In the genomic region with DNA sequence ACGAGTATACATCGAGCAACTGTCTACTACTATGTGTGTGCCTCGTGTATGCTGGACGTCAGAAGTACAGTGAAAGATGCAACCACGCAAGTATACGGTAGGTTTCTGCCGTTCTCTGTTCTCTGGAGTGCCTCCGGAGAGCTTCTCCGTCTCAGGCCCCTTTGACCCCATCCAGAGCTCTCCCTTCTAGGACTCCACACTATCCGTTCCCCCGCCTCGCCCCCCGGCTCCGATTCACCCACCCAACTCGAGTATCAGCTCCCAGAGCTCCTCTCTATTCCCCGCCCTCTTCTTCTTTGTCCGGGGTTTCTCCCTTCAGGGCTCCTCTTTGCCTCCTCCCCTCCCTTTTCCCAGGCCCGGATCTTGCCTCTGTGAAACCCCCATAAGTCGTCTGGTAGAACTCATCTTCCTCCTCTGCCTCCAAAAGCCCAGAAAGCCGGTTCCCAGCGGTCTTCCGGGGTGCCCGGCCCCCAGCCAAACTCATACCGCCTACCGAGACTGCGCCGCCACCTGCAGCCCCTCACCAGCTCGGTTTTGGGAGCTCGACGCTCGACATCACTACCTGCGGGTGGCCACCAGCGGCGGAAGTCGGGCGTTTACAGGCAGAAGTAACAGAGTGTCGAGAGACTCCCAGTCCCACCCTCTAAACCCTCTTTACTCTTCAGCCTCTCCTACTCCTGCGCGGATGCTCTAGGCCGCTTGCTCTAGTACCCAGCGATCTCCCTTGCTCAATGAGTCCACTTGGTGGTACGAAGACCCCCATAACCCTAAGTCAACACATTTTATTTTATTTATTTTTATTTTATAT, we compare ENCODE assay signal across 1 cellular context.
TF ChIP-seq lines count a peak whose summit lies in the region.

A gene with protein sequence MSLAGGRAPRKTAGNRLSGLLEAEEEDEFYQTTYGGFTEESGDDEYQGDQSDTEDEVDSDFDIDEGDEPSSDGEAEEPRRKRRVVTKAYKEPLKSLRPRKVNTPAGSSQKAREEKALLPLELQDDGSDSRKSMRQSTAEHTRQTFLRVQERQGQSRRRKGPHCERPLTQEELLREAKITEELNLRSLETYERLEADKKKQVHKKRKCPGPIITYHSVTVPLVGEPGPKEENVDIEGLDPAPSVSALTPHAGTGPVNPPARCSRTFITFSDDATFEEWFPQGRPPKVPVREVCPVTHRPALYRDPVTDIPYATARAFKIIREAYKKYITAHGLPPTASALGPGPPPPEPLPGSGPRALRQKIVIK (minus strand): TSS at position 560 of the 808 bp plus-strand sequence. CDS start 76 bp downstream, at position 484.

TF ChIP-seq in GM12878, 131 proteins besides CTCF, POLR2A, EP300 and RAD21 (continued from another document):
- TF ChIP-seq, protein P1, sequence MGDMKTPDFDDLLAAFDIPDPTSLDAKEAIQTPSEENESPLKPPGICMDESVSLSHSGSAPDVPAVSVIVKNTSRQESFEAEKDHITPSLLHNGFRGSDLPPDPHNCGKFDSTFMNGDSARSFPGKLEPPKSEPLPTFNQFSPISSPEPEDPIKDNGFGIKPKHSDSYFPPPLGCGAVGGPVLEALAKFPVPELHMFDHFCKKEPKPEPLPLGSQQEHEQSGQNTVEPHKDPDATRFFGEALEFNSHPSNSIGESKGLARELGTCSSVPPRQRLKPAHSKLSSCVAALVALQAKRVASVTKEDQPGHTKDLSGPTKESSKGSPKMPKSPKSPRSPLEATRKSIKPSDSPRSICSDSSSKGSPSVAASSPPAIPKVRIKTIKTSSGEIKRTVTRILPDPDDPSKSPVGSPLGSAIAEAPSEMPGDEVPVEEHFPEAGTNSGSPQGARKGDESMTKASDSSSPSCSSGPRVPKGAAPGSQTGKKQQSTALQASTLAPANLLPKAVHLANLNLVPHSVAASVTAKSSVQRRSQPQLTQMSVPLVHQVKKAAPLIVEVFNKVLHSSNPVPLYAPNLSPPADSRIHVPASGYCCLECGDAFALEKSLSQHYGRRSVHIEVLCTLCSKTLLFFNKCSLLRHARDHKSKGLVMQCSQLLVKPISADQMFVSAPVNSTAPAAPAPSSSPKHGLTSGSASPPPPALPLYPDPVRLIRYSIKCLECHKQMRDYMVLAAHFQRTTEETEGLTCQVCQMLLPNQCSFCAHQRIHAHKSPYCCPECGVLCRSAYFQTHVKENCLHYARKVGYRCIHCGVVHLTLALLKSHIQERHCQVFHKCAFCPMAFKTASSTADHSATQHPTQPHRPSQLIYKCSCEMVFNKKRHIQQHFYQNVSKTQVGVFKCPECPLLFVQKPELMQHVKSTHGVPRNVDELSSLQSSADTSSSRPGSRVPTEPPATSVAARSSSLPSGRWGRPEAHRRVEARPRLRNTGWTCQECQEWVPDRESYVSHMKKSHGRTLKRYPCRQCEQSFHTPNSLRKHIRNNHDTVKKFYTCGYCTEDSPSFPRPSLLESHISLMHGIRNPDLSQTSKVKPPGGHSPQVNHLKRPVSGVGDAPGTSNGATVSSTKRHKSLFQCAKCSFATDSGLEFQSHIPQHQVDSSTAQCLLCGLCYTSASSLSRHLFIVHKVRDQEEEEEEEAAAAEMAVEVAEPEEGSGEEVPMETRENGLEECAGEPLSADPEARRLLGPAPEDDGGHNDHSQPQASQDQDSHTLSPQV (IDR thresholded peaks at IDR 0.05): no peak
- TF ChIP-seq, protein P2, sequence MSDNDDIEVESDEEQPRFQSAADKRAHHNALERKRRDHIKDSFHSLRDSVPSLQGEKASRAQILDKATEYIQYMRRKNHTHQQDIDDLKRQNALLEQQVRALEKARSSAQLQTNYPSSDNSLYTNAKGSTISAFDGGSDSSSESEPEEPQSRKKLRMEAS (IDR thresholded peaks at IDR 0.05; ENCODE audit: low read depth, low read length): peak; percentile 47; the same call in 1 of the 2 replicates
- TF ChIP-seq, protein P3, sequence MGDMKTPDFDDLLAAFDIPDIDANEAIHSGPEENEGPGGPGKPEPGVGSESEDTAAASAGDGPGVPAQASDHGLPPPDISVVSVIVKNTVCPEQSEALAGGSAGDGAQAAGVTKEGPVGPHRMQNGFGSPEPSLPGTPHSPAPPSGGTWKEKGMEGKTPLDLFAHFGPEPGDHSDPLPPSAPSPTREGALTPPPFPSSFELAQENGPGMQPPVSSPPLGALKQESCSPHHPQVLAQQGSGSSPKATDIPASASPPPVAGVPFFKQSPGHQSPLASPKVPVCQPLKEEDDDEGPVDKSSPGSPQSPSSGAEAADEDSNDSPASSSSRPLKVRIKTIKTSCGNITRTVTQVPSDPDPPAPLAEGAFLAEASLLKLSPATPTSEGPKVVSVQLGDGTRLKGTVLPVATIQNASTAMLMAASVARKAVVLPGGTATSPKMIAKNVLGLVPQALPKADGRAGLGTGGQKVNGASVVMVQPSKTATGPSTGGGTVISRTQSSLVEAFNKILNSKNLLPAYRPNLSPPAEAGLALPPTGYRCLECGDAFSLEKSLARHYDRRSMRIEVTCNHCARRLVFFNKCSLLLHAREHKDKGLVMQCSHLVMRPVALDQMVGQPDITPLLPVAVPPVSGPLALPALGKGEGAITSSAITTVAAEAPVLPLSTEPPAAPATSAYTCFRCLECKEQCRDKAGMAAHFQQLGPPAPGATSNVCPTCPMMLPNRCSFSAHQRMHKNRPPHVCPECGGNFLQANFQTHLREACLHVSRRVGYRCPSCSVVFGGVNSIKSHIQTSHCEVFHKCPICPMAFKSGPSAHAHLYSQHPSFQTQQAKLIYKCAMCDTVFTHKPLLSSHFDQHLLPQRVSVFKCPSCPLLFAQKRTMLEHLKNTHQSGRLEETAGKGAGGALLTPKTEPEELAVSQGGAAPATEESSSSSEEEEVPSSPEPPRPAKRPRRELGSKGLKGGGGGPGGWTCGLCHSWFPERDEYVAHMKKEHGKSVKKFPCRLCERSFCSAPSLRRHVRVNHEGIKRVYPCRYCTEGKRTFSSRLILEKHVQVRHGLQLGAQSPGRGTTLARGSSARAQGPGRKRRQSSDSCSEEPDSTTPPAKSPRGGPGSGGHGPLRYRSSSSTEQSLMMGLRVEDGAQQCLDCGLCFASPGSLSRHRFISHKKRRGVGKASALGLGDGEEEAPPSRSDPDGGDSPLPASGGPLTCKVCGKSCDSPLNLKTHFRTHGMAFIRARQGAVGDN (IDR thresholded peaks at IDR 0.05): peak; percentile 11; the same call in 1 of the 2 replicates
- peak; percentile 56; the same call in 1 of the 2 replicates for TF ChIP-seq ATF7 (IDR thresholded peaks at IDR 0.05; ENCODE audit: low read depth)
- TF ChIP-seq CBX3 (IDR thresholded peaks at IDR 0.05; ENCODE audit: borderline replicate concordance, low read depth): no peak
- no peak for TF ChIP-seq STAT3 (IDR thresholded peaks at IDR 0.05; ENCODE audit: low read depth, low read length)
- TF ChIP-seq EGR1 (IDR thresholded peaks at IDR 0.05; ENCODE audit: borderline replicate concordance in 1 of 2, low read depth in 2 of 2, low read length in 2 of 2): peak in 1 of 2 experiments; percentile 51; a peak in 1 of 3 replicates
- peak; percentile 91 for TF ChIP-seq TCF3 (IDR thresholded peaks at IDR 0.05; ENCODE audit: borderline replicate concordance, insufficient read depth, low read depth, low read length)
